27 cellular contexts compared by ENCODE assay signal in genomic region chr17:44343510-44344209, GRCh38. TPM values are rescaled to one million over a fixed set of nuclear protein-coding genes. Genes with fewer than 3 reads are reported as not detected.
DNase-seq lines count a peak whose midpoint lies in the region; ATAC-seq and TF ChIP-seq lines count a peak whose summit lies in the region.
"Had no signal": no experiment of that assay in that cellular context is flagged by ENCODE, and none has a peak within 500 bp of the region (broad histone marks: within the 10 kb centered on the region; RNA-seq: fewer than 3 reads in every experiment).

No MANE protein-coding gene starts in this region.

- no peaks in the 10 kb centered on the region for H3K27me3 ChIP-seq in stomach smooth muscle (ENCODE audit: control insufficient read depth in 1 of 2, insufficient read depth in 2 of 2, low read length in 2 of 2)
- H3K27me3 ChIP-seq: heart right ventricle, upper lobe of right lung had no signal

- H3K27me3 Mint-ChIP-seq in activated naive CD4-positive, alpha-beta T cell treated with anti-CD3 and anti-CD28 coated beads for 36 hours (ENCODE audit: low read depth), result no peaks in the 10 kb centered on the region
- H3K27me3 Mint-ChIP-seq in brain, result peaks cover 10% of the 10 kb centered on the region
- H3K27me3 Mint-ChIP-seq in natural killer cell treated with Interleukin-12 subunit alpha and Interleukin-12 subunit beta and Interleukin-15 and Interleukin-18, amount 100 ng/mL, for 72 hours, result peaks cover 14 to 23% of the 10 kb centered on the region in 2 donors
- H3K27me3 Mint-ChIP-seq: activated B cell treated with CpG ODN at 0.5 μM for 24 hours, IgD-negative memory B cell had no signal

- H3K9me3 ChIP-seq in stomach smooth muscle (ENCODE audit: control insufficient read depth in 2 of 2, low read length in 2 of 2), result no peaks in the 10 kb centered on the region
- H3K9me3 ChIP-seq: heart right ventricle, upper lobe of right lung had no signal

- peak overlapping the region in 1 of 2 donors; percentile 96 for H3K4me3 ChIP-seq in stomach smooth muscle (ENCODE audit: low read length in 2 of 2)

- TF ChIP-seq CTCF in brain (conservative IDR thresholded peaks at IDR 0.05), result no peak

- no peaks in the 10 kb centered on the region for H3K9me3 Mint-ChIP-seq in activated naive CD4-positive, alpha-beta T cell treated with anti-CD3 and anti-CD28 coated beads for 36 hours
- H3K9me3 Mint-ChIP-seq in brain, result no peaks in the 10 kb centered on the region
- no peaks in the 10 kb centered on the region for H3K9me3 Mint-ChIP-seq in natural killer cell treated with Interleukin-12 subunit alpha and Interleukin-12 subunit beta and Interleukin-15 and Interleukin-18, amount 100 ng/mL, for 72 hours
- H3K9me3 Mint-ChIP-seq: activated B cell treated with CpG ODN at 0.5 μM for 24 hours; activated CD4-positive, alpha-beta memory T cell treated with anti-CD3 and anti-CD28 coated beads, Interleukin-2, amount 10 ng/mL, durations not matched to agents 7 days and 5 days; H9; IgD-negative memory B cell; stimulated activated naive CD8-positive, alpha-beta T cell treated with anti-CD3 and anti-CD28 coated beads, Interleukin-15, amount 100 ng/mL, for 72 hours had no signal

- H3K4me3 Mint-ChIP-seq in activated naive CD4-positive, alpha-beta T cell treated with anti-CD3 and anti-CD28 coated beads for 36 hours, result peak overlapping the region; percentile 6
- H3K4me3 Mint-ChIP-seq in brain, result peak overlapping the region in 4 of 5 experiments; percentile 34 to 98 (median 90)
- peak overlapping the region; percentile 92 for H3K4me3 Mint-ChIP-seq in natural killer cell treated with Interleukin-12 subunit alpha and Interleukin-12 subunit beta and Interleukin-15 and Interleukin-18, amount 100 ng/mL, for 72 hours

- peaks cover 18% of the 10 kb centered on the region for H3K4me1 ChIP-seq in stomach smooth muscle (ENCODE audit: control insufficient read depth, insufficient read depth, low read length)

- no peak overlapping the region for H3K27ac Mint-ChIP-seq in activated naive CD4-positive, alpha-beta T cell treated with anti-CD3 and anti-CD28 coated beads for 36 hours
- H3K27ac Mint-ChIP-seq in brain, result peak overlapping the region in 4 of 5 experiments; percentile 89 to 97 (median 95)
- peak overlapping the region in 1 of 2 donors; percentile 39 for H3K27ac Mint-ChIP-seq in natural killer cell treated with Interleukin-12 subunit alpha and Interleukin-12 subunit beta and Interleukin-15 and Interleukin-18, amount 100 ng/mL, for 72 hours
- H3K27ac Mint-ChIP-seq: activated B cell treated with CpG ODN at 0.5 μM for 24 hours; activated CD4-positive, alpha-beta memory T cell treated with anti-CD3 and anti-CD28 coated beads, Interleukin-2, amount 10 ng/mL, durations not matched to agents 7 days and 5 days had no signal

- H3K27ac ChIP-seq in stomach smooth muscle (ENCODE audit: low read length), result peak overlapping the region; percentile 18

- no peak for DNase-seq in activated naive CD4-positive, alpha-beta T cell treated with anti-CD3 and anti-CD28 coated beads for 36 hours
- no peak for DNase-seq in activated naive CD4-positive, alpha-beta T cell treated with Interleukin-2 at 50 U/mL for 16 hours
- peak; percentile 53 for DNase-seq in natural killer cell treated with Interleukin-12 subunit alpha and Interleukin-12 subunit beta and Interleukin-15 and Interleukin-18, amount 100 ng/mL, for 72 hours (ENCODE audit: low spot score)
- DNase-seq in stimulated activated naive CD4-positive, alpha-beta T cell treated with Interleukin-2 at 50 U/mL for 16 hours (lab: John Stamatoyannopoulos, UW), result no peak
- no peak for DNase-seq in NCI-H82 treated with DMSO at 0.1 percent for 48 hours (lab: John Stamatoyannopoulos, UW; ENCODE audit: unreplicated experiment)
- DNase-seq: activated B cell treated with CpG ODN at 0.5 μM for 24 hours; activated CD4-positive, alpha-beta memory T cell treated with anti-CD3 and anti-CD28 coated beads, Interleukin-2, amount 10 ng/mL, durations not matched to agents 7 days and 5 days; activated effector memory CD4-positive, alpha-beta T cell treated with anti-CD3 and anti-CD28 coated beads, Interleukin-2, amount 50 U/mL, for 16 hours; AML-193; H9; heart right ventricle; left ventricle myocardium superior; NCI-H1417 treated with DMSO at 0.1 percent for 48 hours; NCI-H2107; NCI-H510A; nucleus accumbens; RPMI8226; small intestine; stimulated activated naive CD8-positive, alpha-beta T cell treated with anti-CD3 and anti-CD28 coated beads, Interleukin-15, amount 100 ng/mL, for 72 hours; T1000; upper lobe of right lung had no signal

- peaks cover 11% of the 10 kb centered on the region for H3K4me1 Mint-ChIP-seq in activated naive CD4-positive, alpha-beta T cell treated with anti-CD3 and anti-CD28 coated beads for 36 hours (ENCODE audit: low read depth)
- peaks cover 22% of the 10 kb centered on the region for H3K4me1 Mint-ChIP-seq in brain
- peaks cover 26 to 27% of the 10 kb centered on the region in 2 donors for H3K4me1 Mint-ChIP-seq in natural killer cell treated with Interleukin-12 subunit alpha and Interleukin-12 subunit beta and Interleukin-15 and Interleukin-18, amount 100 ng/mL, for 72 hours (ENCODE audit: low read depth in 2 of 2)

- no peak for ATAC-seq in natural killer cell treated with Interleukin-12 subunit alpha and Interleukin-12 subunit beta and Interleukin-15 and Interleukin-18, amount 100 ng/mL, for 72 hours
- ATAC-seq in GM19351 (IDR thresholded peaks at IDR 0.05; ENCODE audit: unreplicated experiment), result no peak
- ATAC-seq: heart right ventricle; left ventricle myocardium superior; stimulated activated naive CD8-positive, alpha-beta T cell treated with anti-CD3 and anti-CD28 coated beads, Interleukin-15, amount 100 ng/mL, for 72 hours; upper lobe of right lung had no signal

- H3K36me3 ChIP-seq in stomach smooth muscle (ENCODE audit: control insufficient read depth in 2 of 2, insufficient read depth in 2 of 2, low read length in 2 of 2), result no peaks in the 10 kb centered on the region
- H3K36me3 ChIP-seq: upper lobe of right lung had no signal

- no peaks in the 10 kb centered on the region for H3K36me3 Mint-ChIP-seq in activated naive CD4-positive, alpha-beta T cell treated with anti-CD3 and anti-CD28 coated beads for 36 hours (ENCODE audit: low read depth)
- no peaks in the 10 kb centered on the region for H3K36me3 Mint-ChIP-seq in brain
- H3K36me3 Mint-ChIP-seq in natural killer cell treated with Interleukin-12 subunit alpha and Interleukin-12 subunit beta and Interleukin-15 and Interleukin-18, amount 100 ng/mL, for 72 hours, result no peaks in the 10 kb centered on the region
- H3K36me3 Mint-ChIP-seq: IgD-negative memory B cell had no signal

- CTCF ChIA-PET in activated naive CD4-positive, alpha-beta T cell treated with anti-CD3 and anti-CD28 coated beads for 36 hours (lab: Charles Lee), result interaction anchor here (0.6 kb wide), 1 partner anchor 129 kb away, joined by 3 read pairs; no protein-coding TSS in a partner anchor

- intact Hi-C loops in activated naive CD4-positive, alpha-beta T cell treated with anti-CD3 and anti-CD28 coated beads for 36 hours (cut with micrococcal nuclease), result no loop called here

- H3K9ac ChIP-seq in stomach smooth muscle (ENCODE audit: low read length in 2 of 2), result no peak overlapping the region

RNA-seq across cellular contexts. Expression of gene GRN, which starts 1.4 kb away (rescaled TPM):
- 10 to 100 TPM; 47.1 to 50.5 TPM for total RNA-seq in activated naive CD4-positive, alpha-beta T cell treated with anti-CD3 and anti-CD28 coated beads for 36 hours
- 164 TPM for polyA plus RNA-seq in brain (ENCODE audit: insufficient read depth, low read depth, low replicate concordance)
- 10 to 100 TPM; 49.5 to 57.3 TPM for total RNA-seq in natural killer cell treated with Interleukin-12 subunit alpha and Interleukin-12 subunit beta and Interleukin-15 and Interleukin-18, amount 100 ng/mL, for 72 hours

RNA-seq across cellular contexts. Expression of gene SLC25A39, which starts 19.0 kb away (rescaled TPM):
- total RNA-seq in activated naive CD4-positive, alpha-beta T cell treated with anti-CD3 and anti-CD28 coated beads for 36 hours, result 100 to 1,000 TPM; 146 to 149 TPM
- polyA plus RNA-seq in brain (ENCODE audit: insufficient read depth, low read depth, low replicate concordance), result 153 TPM
- total RNA-seq in natural killer cell treated with Interleukin-12 subunit alpha and Interleukin-12 subunit beta and Interleukin-15 and Interleukin-18, amount 100 ng/mL, for 72 hours, result 100 to 1,000 TPM; 121 to 192 TPM

RNA-seq across cellular contexts. Expression of gene FAM171A2, which starts 20.0 kb away (rescaled TPM):
- under 1 TPM; 0.12 to 0.21 TPM for total RNA-seq in activated naive CD4-positive, alpha-beta T cell treated with anti-CD3 and anti-CD28 coated beads for 36 hours
- 62.5 TPM for polyA plus RNA-seq in brain (ENCODE audit: insufficient read depth, low read depth, low replicate concordance)
- total RNA-seq in natural killer cell treated with Interleukin-12 subunit alpha and Interleukin-12 subunit beta and Interleukin-15 and Interleukin-18, amount 100 ng/mL, for 72 hours, result under 1 TPM in 1 of 2 donors, not detected in 1; 0.25 TPM

RNA-seq across cellular contexts. Expression of gene RUNDC3A, which starts 35.3 kb away (rescaled TPM):
- under 1 TPM in 1 of 2 experiments, not detected in 1; 0.17 TPM for total RNA-seq in activated naive CD4-positive, alpha-beta T cell treated with anti-CD3 and anti-CD28 coated beads for 36 hours
- polyA plus RNA-seq in brain (ENCODE audit: insufficient read depth, low read depth, low replicate concordance), result 304 TPM
- under 1 TPM in 1 of 2 donors, not detected in 1; 0.48 TPM for total RNA-seq in natural killer cell treated with Interleukin-12 subunit alpha and Interleukin-12 subunit beta and Interleukin-15 and Interleukin-18, amount 100 ng/mL, for 72 hours
- total RNA-seq: A172 had no signal
- polyA plus RNA-seq: IgD-negative memory B cell had no signal

RNA-seq across cellular contexts. Expression of gene ITGA2B, which starts 45.8 kb away (rescaled TPM):
- 1 to 10 TPM in 1 of 2 experiments, under 1 TPM in 1; 0.31 to 1.1 TPM for total RNA-seq in activated naive CD4-positive, alpha-beta T cell treated with anti-CD3 and anti-CD28 coated beads for 36 hours
- 0.97 TPM for polyA plus RNA-seq in brain (ENCODE audit: insufficient read depth, low read depth, low replicate concordance)
- 1 to 10 TPM; 1.8 to 6.8 TPM for total RNA-seq in natural killer cell treated with Interleukin-12 subunit alpha and Interleukin-12 subunit beta and Interleukin-15 and Interleukin-18, amount 100 ng/mL, for 72 hours
- total RNA-seq: activated B cell treated with CpG ODN at 0.5 μM for 24 hours, bronchial epithelial cell had no signal

Comparison
In these comparisons a context has a peak if more than half of its experiments do, and no peak if none do; other contexts are left out.
1. H3K4me3 Mint-ChIP-seq: peak in every context shown above with its lines; median percentile 92 in natural killer cell treated with Interleukin-12 subunit alpha and Interleukin-12 subunit beta and Interleukin-15 and Interleukin-18, amount 100 ng/mL, for 72 hours; 90 in brain; 6 in activated naive CD4-positive, alpha-beta T cell treated with anti-CD3 and anti-CD28 coated beads for 36 hours.